ENCODE assay signal across 9 cellular contexts in the genomic region with DNA sequence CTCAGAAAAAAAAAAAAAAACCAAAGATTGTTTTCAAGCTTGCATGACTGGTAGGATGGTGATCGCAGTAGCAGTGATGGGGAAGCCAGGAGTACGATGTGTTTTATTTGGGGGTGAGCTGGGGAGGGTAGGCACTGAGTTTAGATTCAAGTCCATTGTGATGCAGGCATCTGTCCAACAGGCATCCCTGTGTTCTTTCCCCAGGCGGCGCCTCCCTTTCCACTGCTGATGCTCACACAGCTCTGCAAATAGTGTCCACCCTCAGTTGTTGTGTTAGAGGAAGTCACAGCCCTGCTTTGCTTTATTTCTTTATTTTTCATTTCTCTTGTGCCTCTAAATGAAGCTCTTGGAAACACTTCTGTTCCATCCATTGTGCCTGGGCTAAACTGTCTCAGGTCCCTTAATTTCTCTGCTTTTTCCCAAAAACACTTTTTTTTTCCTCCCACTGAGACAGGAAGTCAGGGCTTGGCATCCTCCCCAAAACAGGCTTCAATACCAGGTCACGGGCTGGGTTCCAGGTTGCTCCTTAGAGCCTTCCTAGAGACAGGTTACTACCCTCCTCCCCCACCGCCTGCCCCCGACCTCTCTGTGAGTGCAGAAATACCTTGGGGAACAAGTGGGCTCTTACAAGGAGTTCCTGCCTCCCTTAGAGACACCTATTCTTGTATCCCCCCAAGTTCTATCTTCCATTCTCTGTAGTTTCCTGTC. TPM values are rescaled to one million over a fixed set of nuclear protein-coding genes. Genes with fewer than 3 reads are reported as not detected.
DNase-seq lines count a peak whose midpoint lies in the region; ATAC-seq and TF ChIP-seq lines count a peak whose summit lies in the region.
"Had no signal": no experiment of that assay in that cellular context is flagged by ENCODE, and none has a peak within 500 bp of the region (broad histone marks: within the 10 kb centered on the region; RNA-seq: fewer than 3 reads in every experiment).

No MANE protein-coding gene starts in this region.

- H3K27ac Mint-ChIP-seq in CD4-positive, CD25-positive, alpha-beta regulatory T cell, result peak overlapping the region; percentile 72 to 92 (median 89)
- peak overlapping the region; percentile 27 for H3K27ac Mint-ChIP-seq in MCF 10A (ENCODE audit: low read depth, unreplicated experiment)
- H3K27ac Mint-ChIP-seq in neural progenitor cell, result peak overlapping the region; percentile 32
- H3K27ac Mint-ChIP-seq in Caco-2 (ENCODE audit: unreplicated experiment), result no peak overlapping the region
- no peak overlapping the region for H3K27ac Mint-ChIP-seq in Calu3 (ENCODE audit: unreplicated experiment)
- H3K27ac Mint-ChIP-seq: activated B cell treated with CpG ODN at 0.5 μM for 24 hours had no signal

- H3K4me3 Mint-ChIP-seq in CD4-positive, CD25-positive, alpha-beta regulatory T cell, result peak overlapping the region in 2 of 4 donors; percentile 59 to 61
- no peak overlapping the region for H3K4me3 Mint-ChIP-seq in MCF 10A (ENCODE audit: unreplicated experiment)
- no peak overlapping the region for H3K4me3 Mint-ChIP-seq in neural progenitor cell
- H3K4me3 Mint-ChIP-seq in Caco-2 (ENCODE audit: unreplicated experiment), result no peak overlapping the region
- no peak overlapping the region for H3K4me3 Mint-ChIP-seq in Calu3 (ENCODE audit: low read depth, unreplicated experiment)
- H3K4me3 Mint-ChIP-seq: activated B cell treated with CpG ODN at 0.5 μM for 24 hours had no signal

- no peaks in the 10 kb centered on the region for H3F3A ChIP-seq in neural progenitor cell (ENCODE audit: low read depth)

- TF ChIP-seq CTCF in MCF 10A (IDR thresholded peaks at IDR 0.05; ENCODE audit: unreplicated experiment) (no peak), neural progenitor cell (IDR thresholded peaks at IDR 0.05) (no peak), Caco-2 (IDR thresholded peaks at IDR 0.05; ENCODE audit: insufficient read depth in 1 of 2, low read depth in 1 of 2, low read length in 1 of 2, severe bottlenecking in 1 of 2, unreplicated experiment in 1 of 2) (no peak), Calu3 (IDR thresholded peaks at IDR 0.05; ENCODE audit: unreplicated experiment) (no peak)

- H2AFZ ChIP-seq in neural progenitor cell (replicated peaks), result no peak overlapping the region

- H3K36me3 ChIP-seq in CD4-positive, CD25-positive, alpha-beta regulatory T cell (ENCODE audit: control insufficient read depth, insufficient read depth, low read length), result no peaks in the 10 kb centered on the region
- H3K36me3 ChIP-seq in neural progenitor cell (no peaks in the 10 kb centered on the region), Caco-2 (ENCODE audit: control insufficient read depth, insufficient read depth, low read length) (no peaks in the 10 kb centered on the region)

- H3K9ac ChIP-seq in neural progenitor cell, result no peak overlapping the region

- ATAC-seq in CD4-positive, CD25-positive, alpha-beta regulatory T cell (ENCODE audit: low read depth in 2 of 2), result no peak

- H4K20me1 ChIP-seq in neural progenitor cell (ENCODE audit: low read depth), result no peaks in the 10 kb centered on the region

- CTCF ChIA-PET in MCF 10A (lab: Yijun Ruan, JAX) (interaction anchor here (0.6 to 20.2 kb wide), 5 partner anchors 11 to 301 kb away, joined by 3 to 487 read pairs (median 41); no protein-coding TSS in a partner anchor), Caco-2 (lab: Charles Lee) (no interaction called here), Calu3 (lab: Charles Lee) (no interaction called here)

- H3K9me3 Mint-ChIP-seq in CD4-positive, CD25-positive, alpha-beta regulatory T cell, result no peaks in the 10 kb centered on the region
- H3K9me3 Mint-ChIP-seq in MCF 10A (ENCODE audit: unreplicated experiment) (no peaks in the 10 kb centered on the region), neural progenitor cell (no peaks in the 10 kb centered on the region), Caco-2 (ENCODE audit: unreplicated experiment) (no peaks in the 10 kb centered on the region), Calu3 (ENCODE audit: low read depth, unreplicated experiment) (no peaks in the 10 kb centered on the region)
- H3K9me3 Mint-ChIP-seq: activated B cell treated with CpG ODN at 0.5 μM for 24 hours had no signal

- POLR2A ChIA-PET in MCF 10A (lab: Yijun Ruan, JAX) (interaction anchor here (0.5 kb wide), 1 partner anchor 400 kb away, joined by 3 read pairs; no protein-coding TSS in a partner anchor), Caco-2 (lab: Charles Lee) (no interaction called here)

- H3K4me3 ChIP-seq in CD4-positive, CD25-positive, alpha-beta regulatory T cell (ENCODE audit: low read depth, low read length), result no peak overlapping the region
- no peak overlapping the region for H3K4me3 ChIP-seq in neural progenitor cell
- no peak overlapping the region for H3K4me3 ChIP-seq in Caco-2 (ENCODE audit: low read depth, low read length)

- H3K9me3 ChIP-seq in CD4-positive, CD25-positive, alpha-beta regulatory T cell (ENCODE audit: control insufficient read depth in 2 of 2, low read length in 2 of 2), result no peaks in the 10 kb centered on the region
- H3K9me3 ChIP-seq in neural progenitor cell (ENCODE audit: low read depth), result no peaks in the 10 kb centered on the region
- no peaks in the 10 kb centered on the region for H3K9me3 ChIP-seq in Caco-2

- no peak overlapping the region for H3K4me2 ChIP-seq in neural progenitor cell

- intact Hi-C loops in MCF 10A (cut with micrococcal nuclease), result no loop called here
- intact Hi-C loops in Caco-2 (cut with micrococcal nuclease; ENCODE audit: unreplicated experiment), result no loop called here
- intact Hi-C loops in Calu3 (cut with micrococcal nuclease; ENCODE audit: unreplicated experiment), result no loop called here

- H3K27ac ChIP-seq in CD4-positive, CD25-positive, alpha-beta regulatory T cell (ENCODE audit: insufficient read depth, low read length, poor library complexity, severe bottlenecking), result peak overlapping the region; percentile 14
- no peak overlapping the region for H3K27ac ChIP-seq in neural progenitor cell

- peaks cover 15% of the 10 kb centered on the region for H3K4me1 ChIP-seq in CD4-positive, CD25-positive, alpha-beta regulatory T cell (ENCODE audit: control insufficient read depth, insufficient read depth, low read length, poor library complexity, severe bottlenecking)
- H3K4me1 ChIP-seq in neural progenitor cell (no peaks in the 10 kb centered on the region), Caco-2 (no peaks in the 10 kb centered on the region)

- H3K27me3 ChIP-seq in CD4-positive, CD25-positive, alpha-beta regulatory T cell (ENCODE audit: control insufficient read depth, insufficient read depth, low read length), result no peaks in the 10 kb centered on the region
- H3K27me3 ChIP-seq in neural progenitor cell (no peaks in the 10 kb centered on the region), Caco-2 (replicated peaks; ENCODE audit: control insufficient read depth, insufficient read depth, low read length) (no peaks in the 10 kb centered on the region)

- H3K4me1 Mint-ChIP-seq in CD4-positive, CD25-positive, alpha-beta regulatory T cell, result peaks cover 17 to 36% (median 24%) of the 10 kb centered on the region in 4 donors
- H3K4me1 Mint-ChIP-seq in MCF 10A (ENCODE audit: insufficient read depth, unreplicated experiment), result peaks cover 9% of the 10 kb centered on the region
- H3K4me1 Mint-ChIP-seq in neural progenitor cell, result peaks cover 29% of the 10 kb centered on the region
- H3K4me1 Mint-ChIP-seq in Caco-2 (ENCODE audit: low read depth, unreplicated experiment), result no peaks in the 10 kb centered on the region
- H3K4me1 Mint-ChIP-seq in Calu3 (ENCODE audit: low read depth, unreplicated experiment), result no peaks in the 10 kb centered on the region

- BruUV-seq in MCF 10A (replicated peaks; lab: Mats Ljungman, UMichigan) (no TSS peak), Caco-2 (replicated peaks; lab: Mats Ljungman, UMichigan) (no TSS peak), Calu3 (replicated peaks; lab: Mats Ljungman, UMichigan) (no TSS peak)

- no peaks in the 10 kb centered on the region for H3K79me2 ChIP-seq in neural progenitor cell (ENCODE audit: low read depth)

- no peaks in the 10 kb centered on the region for H3K27me3 Mint-ChIP-seq in CD4-positive, CD25-positive, alpha-beta regulatory T cell
- no peaks in the 10 kb centered on the region for H3K27me3 Mint-ChIP-seq in MCF 10A (ENCODE audit: insufficient read depth, unreplicated experiment)
- H3K27me3 Mint-ChIP-seq in neural progenitor cell (ENCODE audit: insufficient read depth, low read depth), result peaks cover 7% of the 10 kb centered on the region
- H3K27me3 Mint-ChIP-seq in Caco-2 (ENCODE audit: insufficient read depth, unreplicated experiment), result no peaks in the 10 kb centered on the region
- peaks cover 29% of the 10 kb centered on the region for H3K27me3 Mint-ChIP-seq in Calu3 (ENCODE audit: unreplicated experiment)

- DNase-seq in CD4-positive, CD25-positive, alpha-beta regulatory T cell, result no peak
- DNase-seq in NCI-H2029 (lab: John Stamatoyannopoulos, UW) (peak; percentile 74), MCF 10A (ENCODE audit: unreplicated experiment) (no peak), neural progenitor cell (ENCODE audit: low spot score) (no peak), NCI-H146 (lab: John Stamatoyannopoulos, UW) (no peak), Caco-2 (no peak), Calu3 (no peak), KG1 (lab: John Stamatoyannopoulos, UW) (no peak)
- DNase-seq: activated B cell treated with CpG ODN at 0.5 μM for 24 hours had no signal

- H3K36me3 Mint-ChIP-seq in CD4-positive, CD25-positive, alpha-beta regulatory T cell, result peaks cover 7% of the 10 kb centered on the region
- H3K36me3 Mint-ChIP-seq in MCF 10A (ENCODE audit: insufficient read depth, unreplicated experiment) (peaks cover 29% of the 10 kb centered on the region), neural progenitor cell (no peaks in the 10 kb centered on the region), Caco-2 (ENCODE audit: insufficient read depth, unreplicated experiment) (no peaks in the 10 kb centered on the region), Calu3 (ENCODE audit: insufficient read depth, unreplicated experiment) (no peaks in the 10 kb centered on the region)

RNA-seq across cellular contexts. Expression of gene HSPA8, which starts 38.6 kb away (rescaled TPM):
- total RNA-seq in CD4-positive, CD25-positive, alpha-beta regulatory T cell, result 1,352 TPM
- polyA plus RNA-seq in CD4-positive, CD25-positive, alpha-beta regulatory T cell, result 1,000 to 10,000 TPM; 1,495 to 1,932 (median 1,615) TPM
- total RNA-seq in MCF 10A (2022) (443 and 568 TPM in 2 replicates), neural progenitor cell (ENCODE audit: low replicate concordance) (1,453 and 1,464 TPM in 2 replicates), Caco-2 (2022) (1,923 and 2,051 TPM in 2 replicates), Calu3 (2022) (1,511 and 1,624 TPM in 2 replicates)

Comparison
In these comparisons a context has a peak if more than half of its experiments do, and no peak if none do; other contexts are left out.
1. H3K27ac Mint-ChIP-seq: peak in CD4-positive, CD25-positive, alpha-beta regulatory T cell (3 of 3), MCF 10A (single experiment) and neural progenitor cell (single experiment); none in Caco-2 (single experiment) and Calu3 (single experiment).